1 cellular context compared by ENCODE assay signal in the genomic region with DNA sequence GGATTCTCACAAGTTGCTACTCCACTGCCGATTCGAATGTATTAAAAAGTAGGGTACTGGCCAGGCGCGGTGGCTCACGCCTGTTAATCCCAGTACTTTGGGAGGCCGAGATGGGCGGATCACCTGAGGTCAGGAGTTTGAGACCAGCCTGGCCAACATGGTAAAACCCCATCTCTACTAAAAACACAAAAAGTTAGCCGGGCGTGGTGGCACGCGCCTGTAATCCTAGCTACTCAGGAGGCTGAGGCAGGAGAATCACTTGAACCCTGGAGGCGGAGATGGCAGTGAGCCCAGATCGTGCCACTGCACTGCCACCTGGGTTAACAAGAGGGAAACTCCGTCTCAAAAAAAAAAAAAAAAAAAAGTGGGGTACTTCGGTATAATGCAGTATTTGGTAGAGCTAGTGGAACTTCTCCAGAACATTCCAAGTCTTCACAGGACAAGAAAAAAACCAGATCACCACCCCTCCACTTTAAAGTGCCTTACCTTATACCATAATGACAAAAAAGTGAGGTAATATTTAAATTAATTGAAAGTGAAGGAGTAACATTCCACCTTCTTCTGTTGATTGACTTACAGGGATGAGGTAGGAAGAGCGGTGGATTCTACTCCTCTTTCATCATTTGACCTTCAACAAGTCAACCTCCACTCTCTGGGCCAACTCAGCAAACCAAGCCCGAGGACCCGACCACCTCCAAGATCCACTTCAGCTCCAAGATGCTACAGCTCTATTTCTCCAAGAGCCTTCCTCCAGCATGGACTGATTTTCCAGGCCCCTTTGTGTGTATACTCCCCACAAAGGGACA.
A peak's percentile ranks its signal among the peaks of the same experiment; 100 is the strongest.
TF ChIP-seq lines count a peak whose summit lies in the region.

No MANE protein-coding gene starts in this region.

TF ChIP-seq in HEK293, 187 proteins besides CTCF, POLR2A, EP300 and RAD21 (continued from another document and continues in another):
- TF ChIP-seq, protein P1, sequence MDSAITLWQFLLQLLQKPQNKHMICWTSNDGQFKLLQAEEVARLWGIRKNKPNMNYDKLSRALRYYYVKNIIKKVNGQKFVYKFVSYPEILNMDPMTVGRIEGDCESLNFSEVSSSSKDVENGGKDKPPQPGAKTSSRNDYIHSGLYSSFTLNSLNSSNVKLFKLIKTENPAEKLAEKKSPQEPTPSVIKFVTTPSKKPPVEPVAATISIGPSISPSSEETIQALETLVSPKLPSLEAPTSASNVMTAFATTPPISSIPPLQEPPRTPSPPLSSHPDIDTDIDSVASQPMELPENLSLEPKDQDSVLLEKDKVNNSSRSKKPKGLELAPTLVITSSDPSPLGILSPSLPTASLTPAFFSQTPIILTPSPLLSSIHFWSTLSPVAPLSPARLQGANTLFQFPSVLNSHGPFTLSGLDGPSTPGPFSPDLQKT (IDR thresholded peaks at IDR 0.05; ENCODE audit: borderline replicate concordance, low read depth, low read length), result no peak
- TF ChIP-seq ZNF670 (tag by site-specific recombination; IDR thresholded peaks at IDR 0.05; ENCODE audit: low read depth), result no peak
- TF ChIP-seq, protein P2, sequence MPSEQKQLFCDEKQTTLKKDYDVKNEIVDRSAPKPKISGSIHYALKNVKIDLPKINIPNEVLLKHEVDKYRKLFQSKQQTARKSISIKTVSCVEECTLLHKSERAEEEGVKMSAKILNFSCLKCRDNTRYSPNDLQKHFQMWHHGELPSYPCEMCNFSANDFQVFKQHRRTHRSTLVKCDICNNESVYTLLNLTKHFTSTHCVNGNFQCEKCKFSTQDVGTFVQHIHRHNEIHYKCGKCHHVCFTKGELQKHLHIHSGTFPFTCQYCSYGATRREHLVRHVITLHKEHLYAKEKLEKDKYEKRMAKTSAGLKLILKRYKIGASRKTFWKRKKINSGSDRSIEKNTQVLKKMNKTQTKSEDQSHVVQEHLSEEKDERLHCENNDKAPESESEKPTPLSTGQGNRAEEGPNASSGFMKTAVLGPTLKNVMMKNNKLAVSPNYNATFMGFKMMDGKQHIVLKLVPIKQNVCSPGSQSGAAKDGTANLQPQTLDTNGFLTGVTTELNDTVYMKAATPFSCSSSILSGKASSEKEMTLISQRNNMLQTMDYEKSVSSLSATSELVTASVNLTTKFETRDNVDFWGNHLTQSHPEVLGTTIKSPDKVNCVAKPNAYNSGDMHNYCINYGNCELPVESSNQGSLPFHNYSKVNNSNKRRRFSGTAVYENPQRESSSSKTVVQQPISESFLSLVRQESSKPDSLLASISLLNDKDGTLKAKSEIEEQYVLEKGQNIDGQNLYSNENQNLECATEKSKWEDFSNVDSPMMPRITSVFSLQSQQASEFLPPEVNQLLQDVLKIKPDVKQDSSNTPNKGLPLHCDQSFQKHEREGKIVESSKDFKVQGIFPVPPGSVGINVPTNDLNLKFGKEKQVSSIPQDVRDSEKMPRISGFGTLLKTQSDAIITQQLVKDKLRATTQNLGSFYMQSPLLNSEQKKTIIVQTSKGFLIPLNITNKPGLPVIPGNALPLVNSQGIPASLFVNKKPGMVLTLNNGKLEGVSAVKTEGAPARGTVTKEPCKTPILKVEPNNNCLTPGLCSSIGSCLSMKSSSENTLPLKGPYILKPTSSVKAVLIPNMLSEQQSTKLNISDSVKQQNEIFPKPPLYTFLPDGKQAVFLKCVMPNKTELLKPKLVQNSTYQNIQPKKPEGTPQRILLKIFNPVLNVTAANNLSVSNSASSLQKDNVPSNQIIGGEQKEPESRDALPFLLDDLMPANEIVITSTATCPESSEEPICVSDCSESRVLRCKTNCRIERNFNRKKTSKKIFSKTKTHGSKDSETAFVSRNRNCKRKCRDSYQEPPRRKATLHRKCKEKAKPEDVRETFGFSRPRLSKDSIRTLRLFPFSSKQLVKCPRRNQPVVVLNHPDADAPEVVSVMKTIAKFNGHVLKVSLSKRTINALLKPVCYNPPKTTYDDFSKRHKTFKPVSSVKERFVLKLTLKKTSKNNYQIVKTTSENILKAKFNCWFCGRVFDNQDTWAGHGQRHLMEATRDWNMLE (tag by site-specific recombination; conservative IDR thresholded peaks at IDR 0.05; ENCODE audit: low read depth), result no peak
- peak; percentile 8; the same call in 1 of the 2 replicates for TF ChIP-seq ZNF580 (tag by site-specific recombination; IDR thresholded peaks at IDR 0.05)
- no peak for TF ChIP-seq ZNF280D (tag by site-specific recombination; IDR thresholded peaks at IDR 0.05)
- no peak for TF ChIP-seq ZNF777 (tag by site-specific recombination; IDR thresholded peaks at IDR 0.05; ENCODE audit: borderline replicate concordance)
- no peak for TF ChIP-seq ZNF596 (tag by site-specific recombination; IDR thresholded peaks at IDR 0.05)
- TF ChIP-seq, protein P3, sequence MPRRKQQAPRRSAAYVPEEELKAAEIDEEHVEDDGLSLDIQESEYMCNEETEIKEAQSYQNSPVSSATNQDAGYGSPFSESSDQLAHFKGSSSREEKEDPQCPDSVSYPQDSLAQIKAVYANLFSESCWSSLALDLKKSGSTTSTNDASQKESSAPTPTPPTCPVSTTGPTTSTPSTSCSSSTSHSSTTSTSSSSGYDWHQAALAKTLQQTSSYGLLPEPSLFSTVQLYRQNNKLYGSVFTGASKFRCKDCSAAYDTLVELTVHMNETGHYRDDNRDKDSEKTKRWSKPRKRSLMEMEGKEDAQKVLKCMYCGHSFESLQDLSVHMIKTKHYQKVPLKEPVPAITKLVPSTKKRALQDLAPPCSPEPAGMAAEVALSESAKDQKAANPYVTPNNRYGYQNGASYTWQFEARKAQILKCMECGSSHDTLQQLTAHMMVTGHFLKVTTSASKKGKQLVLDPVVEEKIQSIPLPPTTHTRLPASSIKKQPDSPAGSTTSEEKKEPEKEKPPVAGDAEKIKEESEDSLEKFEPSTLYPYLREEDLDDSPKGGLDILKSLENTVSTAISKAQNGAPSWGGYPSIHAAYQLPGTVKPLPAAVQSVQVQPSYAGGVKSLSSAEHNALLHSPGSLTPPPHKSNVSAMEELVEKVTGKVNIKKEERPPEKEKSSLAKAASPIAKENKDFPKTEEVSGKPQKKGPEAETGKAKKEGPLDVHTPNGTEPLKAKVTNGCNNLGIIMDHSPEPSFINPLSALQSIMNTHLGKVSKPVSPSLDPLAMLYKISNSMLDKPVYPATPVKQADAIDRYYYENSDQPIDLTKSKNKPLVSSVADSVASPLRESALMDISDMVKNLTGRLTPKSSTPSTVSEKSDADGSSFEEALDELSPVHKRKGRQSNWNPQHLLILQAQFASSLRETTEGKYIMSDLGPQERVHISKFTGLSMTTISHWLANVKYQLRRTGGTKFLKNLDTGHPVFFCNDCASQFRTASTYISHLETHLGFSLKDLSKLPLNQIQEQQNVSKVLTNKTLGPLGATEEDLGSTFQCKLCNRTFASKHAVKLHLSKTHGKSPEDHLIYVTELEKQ (tag by site-specific recombination; IDR thresholded peaks at IDR 0.05; ENCODE audit: borderline replicate concordance), result no peak
- TF ChIP-seq ZNF292 (tag by site-specific recombination; IDR thresholded peaks at IDR 0.05; ENCODE audit: borderline replicate concordance, low read depth), result no peak
- TF ChIP-seq BCL11B (tag by site-specific recombination; IDR thresholded peaks at IDR 0.05; ENCODE audit: low read depth), result no peak
- TF ChIP-seq ZBTB7A (tag by site-specific recombination; IDR thresholded peaks at IDR 0.05; ENCODE audit: low read depth), result no peak
- no peak for TF ChIP-seq PATZ1 (tag by site-specific recombination; IDR thresholded peaks at IDR 0.05)
- TF ChIP-seq ZNF658 (tag by site-specific recombination; IDR thresholded peaks at IDR 0.05), result no peak
- TF ChIP-seq ZNF366 (tag by site-specific recombination; conservative IDR thresholded peaks at IDR 0.05), result no peak
- no peak for TF ChIP-seq ZNF837 (tag by site-specific recombination; IDR thresholded peaks at IDR 0.05)
- TF ChIP-seq ZNF530 (tag by site-specific recombination; IDR thresholded peaks at IDR 0.05; ENCODE audit: low read depth), result no peak
- TF ChIP-seq ZNF514 (tag by site-specific recombination; IDR thresholded peaks at IDR 0.05), result no peak
- TF ChIP-seq ZBTB48 (tag by site-specific recombination; IDR thresholded peaks at IDR 0.05), result no peak
- peak; percentile 71 for TF ChIP-seq PRDM10 (tag by site-specific recombination; IDR thresholded peaks at IDR 0.05)
- TF ChIP-seq OVOL3 (tag by site-specific recombination; IDR thresholded peaks at IDR 0.05), result no peak
- TF ChIP-seq ZNF623 (tag by site-specific recombination; IDR thresholded peaks at IDR 0.05), result no peak
- TF ChIP-seq ZNF558 (tag by site-specific recombination; IDR thresholded peaks at IDR 0.05), result no peak
- no peak for TF ChIP-seq ZNF341 (tag by site-specific recombination; IDR thresholded peaks at IDR 0.05; ENCODE audit: low read depth)
- TF ChIP-seq ZFP69B (tag by site-specific recombination; IDR thresholded peaks at IDR 0.05), result no peak
- TF ChIP-seq ZNF621 (tag by site-specific recombination; IDR thresholded peaks at IDR 0.05), result no peak
- no peak for TF ChIP-seq ZNF76 (tag by site-specific recombination; IDR thresholded peaks at IDR 0.05; ENCODE audit: borderline replicate concordance, low read depth)
- TF ChIP-seq MZF1 (tag by site-specific recombination; IDR thresholded peaks at IDR 0.05; ENCODE audit: borderline replicate concordance), result no peak
- no peak for TF ChIP-seq ZNF433 (tag by site-specific recombination; IDR thresholded peaks at IDR 0.05; ENCODE audit: low read depth)
- TF ChIP-seq ZNF157 (tag by site-specific recombination; IDR thresholded peaks at IDR 0.05), result no peak
- no peak for TF ChIP-seq RBAK (tag by site-specific recombination; IDR thresholded peaks at IDR 0.05)
- no peak for TF ChIP-seq ZNF610 (tag by site-specific recombination; IDR thresholded peaks at IDR 0.05; ENCODE audit: borderline replicate concordance)
- no peak for TF ChIP-seq ZNF776 (tag by site-specific recombination; IDR thresholded peaks at IDR 0.05; ENCODE audit: borderline replicate concordance)
- no peak for TF ChIP-seq ZNF510 (tag by site-specific recombination; IDR thresholded peaks at IDR 0.05; ENCODE audit: insufficient replicate concordance)
